In genomic region chr15:52349062-52349700, GRCh38 we compare ENCODE assay signal across 1 cellular context.
TF ChIP-seq lines count a peak whose summit lies in the region.

No MANE protein-coding gene starts in this region.

TF ChIP-seq in GM23338, 12 proteins besides CTCF, POLR2A, EP300 and RAD21 (continued from another document):
- TF ChIP-seq, protein P1, sequence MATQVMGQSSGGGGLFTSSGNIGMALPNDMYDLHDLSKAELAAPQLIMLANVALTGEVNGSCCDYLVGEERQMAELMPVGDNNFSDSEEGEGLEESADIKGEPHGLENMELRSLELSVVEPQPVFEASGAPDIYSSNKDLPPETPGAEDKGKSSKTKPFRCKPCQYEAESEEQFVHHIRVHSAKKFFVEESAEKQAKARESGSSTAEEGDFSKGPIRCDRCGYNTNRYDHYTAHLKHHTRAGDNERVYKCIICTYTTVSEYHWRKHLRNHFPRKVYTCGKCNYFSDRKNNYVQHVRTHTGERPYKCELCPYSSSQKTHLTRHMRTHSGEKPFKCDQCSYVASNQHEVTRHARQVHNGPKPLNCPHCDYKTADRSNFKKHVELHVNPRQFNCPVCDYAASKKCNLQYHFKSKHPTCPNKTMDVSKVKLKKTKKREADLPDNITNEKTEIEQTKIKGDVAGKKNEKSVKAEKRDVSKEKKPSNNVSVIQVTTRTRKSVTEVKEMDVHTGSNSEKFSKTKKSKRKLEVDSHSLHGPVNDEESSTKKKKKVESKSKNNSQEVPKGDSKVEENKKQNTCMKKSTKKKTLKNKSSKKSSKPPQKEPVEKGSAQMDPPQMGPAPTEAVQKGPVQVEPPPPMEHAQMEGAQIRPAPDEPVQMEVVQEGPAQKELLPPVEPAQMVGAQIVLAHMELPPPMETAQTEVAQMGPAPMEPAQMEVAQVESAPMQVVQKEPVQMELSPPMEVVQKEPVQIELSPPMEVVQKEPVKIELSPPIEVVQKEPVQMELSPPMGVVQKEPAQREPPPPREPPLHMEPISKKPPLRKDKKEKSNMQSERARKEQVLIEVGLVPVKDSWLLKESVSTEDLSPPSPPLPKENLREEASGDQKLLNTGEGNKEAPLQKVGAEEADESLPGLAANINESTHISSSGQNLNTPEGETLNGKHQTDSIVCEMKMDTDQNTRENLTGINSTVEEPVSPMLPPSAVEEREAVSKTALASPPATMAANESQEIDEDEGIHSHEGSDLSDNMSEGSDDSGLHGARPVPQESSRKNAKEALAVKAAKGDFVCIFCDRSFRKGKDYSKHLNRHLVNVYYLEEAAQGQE (IDR thresholded peaks at IDR 0.05; ENCODE audit: unreplicated experiment) = no peak
- TF ChIP-seq EZH2 (IDR thresholded peaks at IDR 0.05; ENCODE audit: low read depth, unreplicated experiment) (no peak), STAT1 (IDR thresholded peaks at IDR 0.05; ENCODE audit: unreplicated experiment) (no peak)
